16 cellular contexts compared by ENCODE assay signal in genomic region chr2:8571792-8572499, GRCh38.
DNase-seq lines count a peak whose midpoint lies in the region; ATAC-seq, FAIRE-seq and TF ChIP-seq lines count a peak whose summit lies in the region.
"Had no signal": no experiment of that assay in that cellular context is flagged by ENCODE, and none has a peak within 500 bp of the region (broad histone marks: within the 10 kb centered on the region; RNA-seq: fewer than 3 reads in every experiment).

No MANE protein-coding gene starts in this region.

- H3K27me3 Mint-ChIP-seq in naive thymus-derived CD8-positive, alpha-beta T cell, result peaks cover 11 to 17% (median 13%) of the 10 kb centered on the region in 5 donors
- H3K27me3 Mint-ChIP-seq: CD4-positive, CD25-positive, alpha-beta regulatory T cell had no signal

- TF ChIP-seq RAD21 in GM12878 (IDR thresholded peaks at IDR 0.05; ENCODE audit: insufficient read depth, low read depth, low read length), result no peak

- H2AFZ ChIP-seq in GM12878 (ENCODE audit: control insufficient read depth, low read depth, low read length) (no peak overlapping the region), osteoblast (ENCODE audit: low read length) (no peak overlapping the region)

- H3K4me1 ChIP-seq in GM12878 (ENCODE audit: control insufficient read depth, insufficient read depth, low read length) (peaks cover 44% of the 10 kb centered on the region), osteoblast (ENCODE audit: insufficient read depth, low read length) (peaks cover 6% of the 10 kb centered on the region)

- RAD21 ChIA-PET in GM12878 (lab: Charles Lee; ENCODE audit: unreplicated experiment), result interaction anchor here (0.8 to 6.8 kb wide), 10 partner anchors 11 to 109 kb away, joined by 3 to 97 read pairs (median 13); partner anchors contain the start of gene ID2

- CTCF ChIA-PET in GM12878 (lab: Yijun Ruan, JAX), result interaction anchor here (0.8 to 4.8 kb wide), 6 partner anchors 12 to 109 kb away, joined by 3 to 24 read pairs (median 8); partner anchors contain the start of gene ID2

- H3K27ac Mint-ChIP-seq in naive thymus-derived CD8-positive, alpha-beta T cell, result peak overlapping the region in 1 of 10 donors; percentile 79
- H3K27ac Mint-ChIP-seq: activated naive CD4-positive, alpha-beta T cell treated with anti-CD3 and anti-CD28 coated beads, Interleukin-2, amount 50 U/mL, for 72 hours; CD4-positive, CD25-positive, alpha-beta regulatory T cell had no signal

- H3K4me2 ChIP-seq in GM12878 (ENCODE audit: control insufficient read depth, insufficient read depth), result no peak overlapping the region
- H3K4me2 ChIP-seq in osteoblast (ENCODE audit: insufficient read depth, low read length), result no peak overlapping the region

- intact Hi-C loops in GM12878 (cut with micrococcal nuclease; ENCODE audit: unreplicated experiment) (no loop called here), posterior vena cava (cut with DNase I) (no loop called here)

- in situ Hi-C loops in GM12878 (cut with MboI), result no loop called here

- DNase-seq in DMS153 treated with DMSO at 0.1 percent for 48 hours (lab: John Stamatoyannopoulos, UW; ENCODE audit: unreplicated experiment) (peak; percentile 48), NCI-H146 treated with DMSO at 0.1 percent for 48 hours (lab: John Stamatoyannopoulos, UW; ENCODE audit: unreplicated experiment) (peak; percentile 80), GM12878 (ENCODE audit: low read depth, low spot score) (no peak), osteoblast (ENCODE audit: insufficient read length, low spot score, missing footprints) (peak; percentile 50), NCI-H446 (lab: John Stamatoyannopoulos, UW) (no peak), iPS-NIHi11 (ENCODE audit: low spot score) (no peak), posterior vena cava (ENCODE audit: low spot score) (no peak)
- no peak for DNase-seq in naive thymus-derived CD8-positive, alpha-beta T cell
- DNase-seq: activated CD8-positive, alpha-beta memory T cell treated with anti-CD3 and anti-CD28 coated beads, Interleukin-2, amount 50 U/mL, for 48 hours; CD4-positive, CD25-positive, alpha-beta regulatory T cell; GF-D8; right cardiac atrium; stimulated activated CD4-positive, alpha-beta T cell treated with anti-CD3 and anti-CD28 coated beads, Interleukin-4, amount 100 ng/mL, for 4 hours; stimulated activated naive CD4-positive, alpha-beta T cell treated with Interleukin-2 at 50 U/mL for 16 hours had no signal

- H3K4me3 ChIP-seq in GM12878 (no peak overlapping the region), osteoblast (ENCODE audit: insufficient read depth, low read length) (no peak overlapping the region)

- H3K9me3 Mint-ChIP-seq in naive thymus-derived CD8-positive, alpha-beta T cell, result no peaks in the 10 kb centered on the region
- H3K9me3 Mint-ChIP-seq: activated naive CD4-positive, alpha-beta T cell treated with anti-CD3 and anti-CD28 coated beads, Interleukin-2, amount 50 U/mL, for 72 hours; CD4-positive, CD25-positive, alpha-beta regulatory T cell had no signal

- H3K36me3 ChIP-seq in GM12878 (ENCODE audit: control insufficient read depth in 2 of 2, insufficient read depth in 2 of 2, low read length in 1 of 2) (no peaks in the 10 kb centered on the region), osteoblast (ENCODE audit: insufficient read depth, low read length) (no peaks in the 10 kb centered on the region)

- no peak for TF ChIP-seq POLR2A in GM12878 (IDR thresholded peaks at IDR 0.05; ENCODE audit: low read depth, low read length)

- WGBS in GM12878 (ENCODE audit: insufficient coverage, insufficient replicate concordance, low lambda C conversion rate, missing lambda C conversion rate), result 62% methylated on average over 10 of the region's 10 CpGs

- TF ChIP-seq EP300 in GM12878 (IDR thresholded peaks at IDR 0.05; ENCODE audit: borderline replicate concordance in 1 of 2, control insufficient read depth in 1 of 2, low read depth in 2 of 2, low read length in 2 of 2), result no peak

- H3K4me3 Mint-ChIP-seq in naive thymus-derived CD8-positive, alpha-beta T cell, result no peak overlapping the region
- H3K4me3 Mint-ChIP-seq: CD4-positive, CD25-positive, alpha-beta regulatory T cell had no signal

- BruUV-seq in GM12878 (replicated peaks; lab: Mats Ljungman, UMichigan), result no TSS peak

- H3K9me3 ChIP-seq in GM12878 (replicated peaks; ENCODE audit: control insufficient read depth, insufficient read depth, low read length) (no peaks in the 10 kb centered on the region), osteoblast (ENCODE audit: low read depth, low read length) (no peaks in the 10 kb centered on the region)

- peaks cover 21 to 42% (median 35%) of the 10 kb centered on the region in 4 donors for H3K4me1 Mint-ChIP-seq in naive thymus-derived CD8-positive, alpha-beta T cell

- ATAC-seq in GM12878, result no peak
- ATAC-seq in naive thymus-derived CD8-positive, alpha-beta T cell, result no peak
- ATAC-seq: activated naive CD4-positive, alpha-beta T cell treated with anti-CD3 and anti-CD28 coated beads, Interleukin-2, amount 50 U/mL, for 72 hours; right cardiac atrium had no signal

- H3K27ac ChIP-seq in GM12878 (ENCODE audit: control insufficient read depth, insufficient read depth), result no peak overlapping the region
- H3K27ac ChIP-seq in osteoblast (ENCODE audit: low read depth, low read length), result no peak overlapping the region

- POLR2A ChIA-PET in GM12878 (lab: Charles Lee), result interaction anchor here (0.5 to 5.9 kb wide), 14 partner anchors 12 to 634 kb away, joined by 3 to 73 read pairs (median 5); partner anchors contain the start of gene ID2
- POLR2A ChIA-PET in naive thymus-derived CD8-positive, alpha-beta T cell (lab: Charles Lee), result interaction anchor here (0.6 kb wide), 1 partner anchor 786 kb away, joined by 5 read pairs; no protein-coding TSS in a partner anchor

- H4K20me1 ChIP-seq in GM12878 (ENCODE audit: control insufficient read depth, insufficient read depth) (no peaks in the 10 kb centered on the region), osteoblast (ENCODE audit: insufficient read depth, low read length) (no peaks in the 10 kb centered on the region)

- no peaks in the 10 kb centered on the region for H3K36me3 Mint-ChIP-seq in naive thymus-derived CD8-positive, alpha-beta T cell
- H3K36me3 Mint-ChIP-seq: activated naive CD4-positive, alpha-beta T cell treated with anti-CD3 and anti-CD28 coated beads, Interleukin-2, amount 50 U/mL, for 72 hours; CD4-positive, CD25-positive, alpha-beta regulatory T cell had no signal

- no peak for FAIRE-seq in GM12878 (lab: Jason Lieb, UNC)
- FAIRE-seq: keratinocyte had no signal

- SMC1A ChIA-PET in GM12878 (lab: Charles Lee; ENCODE audit: uncharacterized antibody, unreplicated experiment), result interaction anchor here (0.7 to 6.3 kb wide), 13 partner anchors 12 to 1144 kb away, joined by 3 to 67 read pairs (median 5); partner anchors contain the start of gene ID2

- no peaks in the 10 kb centered on the region for H3K27me3 ChIP-seq in GM12878 (replicated peaks in 1 of 2; ENCODE audit: control insufficient read depth in 2 of 2, insufficient read depth in 2 of 2, low read length in 1 of 2)
- peaks cover 6% of the 10 kb centered on the region for H3K27me3 ChIP-seq in osteoblast (ENCODE audit: insufficient read depth, low read length)

- TF ChIP-seq CTCF in GM12878 (IDR thresholded peaks at IDR 0.05 in 2 of 3, conservative IDR thresholded peaks at IDR 0.05 in 1 of 3; ENCODE audit: control insufficient read depth in 2 of 3, extremely low read depth in 1 of 3, insufficient read depth in 1 of 3, low read depth in 3 of 3, low read length in 3 of 3) (no peak), osteoblast (IDR thresholded peaks at IDR 0.05; ENCODE audit: extremely low read depth, low read depth, low read length) (no peak)

- H3K9ac ChIP-seq in GM12878 (ENCODE audit: control insufficient read depth, insufficient read depth, low read length), result no peak overlapping the region

- H3K79me2 ChIP-seq in GM12878 (ENCODE audit: control insufficient read depth, insufficient read depth, low read length) (no peaks in the 10 kb centered on the region), osteoblast (ENCODE audit: insufficient read depth, low read length) (no peaks in the 10 kb centered on the region)

TF ChIP-seq in GM12878, 131 proteins besides CTCF, POLR2A, EP300 and RAD21:
- TF ChIP-seq MEF2B (IDR thresholded peaks at IDR 0.05; ENCODE audit: partially characterized antibody, poor library complexity, severe bottlenecking) (peak; percentile 4), RELB (IDR thresholded peaks at IDR 0.05; ENCODE audit: low read depth) (no peak), SMARCA5 (IDR thresholded peaks at IDR 0.05) (peak; percentile 20; the same call in 1 of the 2 replicates), BCL3 (IDR thresholded peaks at IDR 0.05; ENCODE audit: borderline replicate concordance, insufficient read depth, low read depth, low read length, poor library complexity, severe bottlenecking) (no peak)

Comparison
In these comparisons a context has a peak if more than half of its experiments do, and no peak if none do; other contexts are left out.
1. DNase-seq: peak in DMS153 treated with DMSO at 0.1 percent for 48 hours (single experiment), NCI-H146 treated with DMSO at 0.1 percent for 48 hours (single experiment) and osteoblast (single experiment); none in GM12878 (single experiment), NCI-H446 (0 of 2), naive thymus-derived CD8-positive, alpha-beta T cell (0 of 10), iPS-NIHi11 (single experiment) and posterior vena cava (single experiment).